ENCODE assay signal across 9 cellular contexts in the genomic region with DNA sequence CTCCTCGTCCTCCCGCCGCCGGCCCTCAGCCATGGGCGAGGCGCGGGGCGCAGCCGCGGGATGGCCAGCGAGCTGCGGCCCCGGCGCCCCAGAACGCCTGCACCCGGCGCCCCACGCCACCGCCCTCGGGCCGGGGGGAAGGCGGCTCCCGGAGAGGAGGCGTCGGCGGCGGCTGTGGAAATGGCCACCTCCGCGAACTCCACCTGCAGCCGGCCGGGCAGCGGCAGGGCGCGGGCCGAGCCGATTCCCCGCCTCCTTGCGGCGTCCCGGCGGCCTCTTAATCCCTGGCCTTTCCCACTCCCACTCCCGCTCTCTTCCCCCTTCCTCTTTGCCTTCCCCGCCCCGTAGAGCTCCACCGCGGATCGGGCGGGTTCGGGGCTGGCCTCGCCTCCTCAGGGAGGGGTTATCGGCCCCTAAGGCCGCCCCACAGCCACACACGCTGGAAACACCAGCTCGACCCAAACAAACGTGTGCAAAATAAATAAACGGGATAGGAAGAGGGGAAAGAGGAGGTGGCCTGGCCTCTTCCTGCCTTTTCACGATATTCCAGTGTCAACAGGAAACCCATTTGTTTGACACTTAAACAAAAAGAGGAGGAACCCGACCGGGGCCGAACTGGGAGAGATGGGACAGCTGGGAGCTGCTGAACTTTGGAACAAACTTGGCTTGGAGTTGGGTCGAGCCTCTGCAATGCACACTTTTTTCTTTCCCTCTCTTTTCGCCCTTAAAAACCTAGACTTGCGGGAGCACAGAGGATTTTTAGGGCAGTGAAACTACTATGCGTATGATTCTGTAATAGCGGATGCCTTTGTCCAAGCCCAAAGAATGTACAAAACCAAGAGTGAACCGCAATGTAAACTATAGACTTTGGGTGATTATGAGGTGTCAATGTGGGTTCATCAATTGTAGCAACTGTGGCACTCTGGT. TPM values are rescaled to one million over a fixed set of nuclear protein-coding genes. Genes with fewer than 3 reads are reported as not detected.
DNase-seq lines count a peak whose midpoint lies in the region; ATAC-seq lines count a peak whose summit lies in the region.
"Had no signal": no experiment of that assay in that cellular context is flagged by ENCODE, and none has a peak within 500 bp of the region (broad histone marks: within the 10 kb centered on the region; RNA-seq: fewer than 3 reads in every experiment).

A gene with protein sequence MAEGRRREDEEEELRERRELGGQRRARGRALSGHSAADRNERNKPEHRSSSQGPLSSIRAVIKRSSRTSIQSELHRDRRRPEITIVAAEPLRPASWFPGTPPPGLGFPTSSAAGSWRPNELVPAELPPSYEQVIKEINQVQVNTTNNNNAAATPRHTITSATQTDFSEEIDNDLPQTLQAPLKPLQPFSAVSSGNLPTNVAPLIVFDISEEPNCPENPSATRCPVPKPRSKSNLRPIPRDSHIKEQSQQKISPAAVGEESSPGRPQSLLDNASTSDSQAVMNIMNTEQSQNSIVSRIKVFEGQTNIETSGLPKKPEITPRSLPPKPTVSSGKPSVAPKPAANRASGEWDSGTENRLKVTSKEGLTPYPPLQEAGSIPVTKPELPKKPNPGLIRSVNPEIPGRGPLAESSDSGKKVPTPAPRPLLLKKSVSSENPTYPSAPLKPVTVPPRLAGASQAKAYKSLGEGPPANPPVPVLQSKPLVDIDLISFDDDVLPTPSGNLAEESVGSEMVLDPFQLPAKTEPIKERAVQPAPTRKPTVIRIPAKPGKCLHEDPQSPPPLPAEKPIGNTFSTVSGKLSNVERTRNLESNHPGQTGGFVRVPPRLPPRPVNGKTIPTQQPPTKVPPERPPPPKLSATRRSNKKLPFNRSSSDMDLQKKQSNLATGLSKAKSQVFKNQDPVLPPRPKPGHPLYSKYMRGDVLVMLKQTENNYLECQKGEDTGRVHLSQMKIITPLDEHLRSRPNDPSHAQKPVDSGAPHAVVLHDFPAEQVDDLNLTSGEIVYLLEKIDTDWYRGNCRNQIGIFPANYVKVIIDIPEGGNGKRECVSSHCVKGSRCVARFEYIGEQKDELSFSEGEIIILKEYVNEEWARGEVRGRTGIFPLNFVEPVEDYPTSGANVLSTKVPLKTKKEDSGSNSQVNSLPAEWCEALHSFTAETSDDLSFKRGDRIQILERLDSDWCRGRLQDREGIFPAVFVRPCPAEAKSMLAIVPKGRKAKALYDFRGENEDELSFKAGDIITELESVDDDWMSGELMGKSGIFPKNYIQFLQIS (minus strand): TSS at position 286 of the 927 bp plus-strand sequence. CDS start 253 bp downstream, at position 33.

- no peaks in the 10 kb centered on the region for H3K27me3 ChIP-seq in iPS DF 6.9 (ENCODE audit: control insufficient read depth, insufficient read depth, low read length)
- H3K27me3 ChIP-seq: BLaER1 treated with 17β-estradiol and CSF1 and Interleukin-3, amounts not matched to agents 10 nM and 100 nM had no signal

- no peaks in the 10 kb centered on the region for H3K4me1 ChIP-seq in iPS DF 6.9 (ENCODE audit: control insufficient read depth, insufficient read depth, low read length)
- H3K4me1 ChIP-seq: BLaER1 treated with 17β-estradiol and CSF1 and Interleukin-3, amounts not matched to agents 10 nM and 100 nM had no signal

- H3K4me3 ChIP-seq in iPS DF 6.9 (ENCODE audit: low read length) = peak within 1 kb of the TSS; percentile 72
- H3K4me3 ChIP-seq: BLaER1 treated with 17β-estradiol and CSF1 and Interleukin-3, amounts not matched to agents 10 nM and 100 nM had no signal

- in situ Hi-C loops in T47D (cut with HindIII; ENCODE audit: low pct_unique_long_range_greater_than_20kb, low sequenced_read_pairs) = no loop called here

- H3K9me3 ChIP-seq in iPS DF 6.9 (ENCODE audit: control insufficient read depth, insufficient read depth, low read length) = no peaks in the 10 kb centered on the region

- no peaks in the 10 kb centered on the region for H3K36me3 ChIP-seq in iPS DF 6.9 (ENCODE audit: control insufficient read depth, insufficient read depth, low read length)
- H3K36me3 ChIP-seq: BLaER1 treated with 17β-estradiol and CSF1 and Interleukin-3, amounts not matched to agents 10 nM and 100 nM had no signal

- H3K27ac ChIP-seq in iPS DF 6.9 (ENCODE audit: low read length) = no peak within 1 kb of the TSS
- H3K27ac ChIP-seq: BLaER1 treated with 17β-estradiol and CSF1 and Interleukin-3, amounts not matched to agents 10 nM and 100 nM had no signal

- WGBS in iPS DF 6.9 (ENCODE audit: insufficient coverage, insufficient read length) = no CpG with 5 or more reads among the region's 66 CpGs

- no peak for ATAC-seq in GM19455 (IDR thresholded peaks at IDR 0.05; ENCODE audit: unreplicated experiment)

- peak in 2 of 3 experiments; percentile 73 to 87 for DNase-seq in NCI-H1417 (lab: John Stamatoyannopoulos, UW)
- no peak for DNase-seq in NCI-H1417 treated with DMSO at 0.1 percent for 48 hours (lab: John Stamatoyannopoulos, UW)
- peak; percentile 38 for DNase-seq in NCI-H510A (lab: John Stamatoyannopoulos, UW)
- peak; percentile 63 to 79 for DNase-seq in T47D (ENCODE audit: low read depth in 1 of 2, low spot score in 1 of 2)
- no peak for DNase-seq in iPS DF 6.9 (ENCODE audit: low read depth, low spot score)
- peak; percentile 40 for DNase-seq in renal cortical epithelial cell (ENCODE audit: low read depth)
- DNase-seq in stimulated activated CD8-positive, alpha-beta memory T cell treated with anti-CD3 and anti-CD28 coated beads, Interleukin-4, amount 100 ng/mL, for 48 hours = no peak

RNA-seq across cellular contexts. Expression of the gene that starts here (rescaled TPM):
- total RNA-seq in renal cortical epithelial cell = 9.4 and 22.8 TPM in 2 replicates

Comparison
In these comparisons a context has a peak if more than half of its experiments do, and no peak if none do; other contexts are left out.
1. DNase-seq: peak in NCI-H1417 (2 of 3), NCI-H510A (single experiment), T47D (2 of 2) and renal cortical epithelial cell (single experiment); none in NCI-H1417 treated with DMSO at 0.1 percent for 48 hours (single experiment), iPS DF 6.9 (single experiment) and stimulated activated CD8-positive, alpha-beta memory T cell treated with anti-CD3 and anti-CD28 coated beads, Interleukin-4, amount 100 ng/mL, for 48 hours (single experiment).